ENCODE assay signal across 1 cellular context in genomic region chr3:15107075-15107947, GRCh38.
TF ChIP-seq lines count a peak whose summit lies in the region.

No MANE protein-coding gene starts in this region.

TF ChIP-seq in HepG2, 621 proteins besides CTCF, POLR2A, EP300 and RAD21 (continued from another document and continues in another):
- TF ChIP-seq GTF2F1 (IDR thresholded peaks at IDR 0.05; ENCODE audit: low read length) (no peak), WIZ (CRISPR knock-in tag; IDR thresholded peaks at IDR 0.05) (no peak), REXO4 (CRISPR knock-in tag; IDR thresholded peaks at IDR 0.05; ENCODE audit: borderline replicate concordance) (no peak), TGIF2 (CRISPR knock-in tag; IDR thresholded peaks at IDR 0.05) (no peak), SAP130 (CRISPR knock-in tag; IDR thresholded peaks at IDR 0.05; ENCODE audit: low read depth) (peak; percentile 71), FOXK2 (IDR thresholded peaks at IDR 0.05) (no peak), ZNF614 (CRISPR knock-in tag; IDR thresholded peaks at IDR 0.05; ENCODE audit: borderline replicate concordance) (no peak), ZNF225 (CRISPR knock-in tag; IDR thresholded peaks at IDR 0.05) (no peak), RFX3 (CRISPR knock-in tag; IDR thresholded peaks at IDR 0.05) (no peak), ZNF776 (CRISPR knock-in tag; IDR thresholded peaks at IDR 0.05) (no peak), ATF6 (CRISPR knock-in tag; conservative IDR thresholded peaks at IDR 0.05) (no peak), ZNF24 (IDR thresholded peaks at IDR 0.05) (no peak), NFE2L1 (CRISPR knock-in tag; IDR thresholded peaks at IDR 0.05; ENCODE audit: borderline replicate concordance) (no peak), DMTF1 (CRISPR knock-in tag; IDR thresholded peaks at IDR 0.05) (no peak), HOMEZ (CRISPR knock-in tag; IDR thresholded peaks at IDR 0.05; ENCODE audit: low read depth) (peak; percentile 79; the same call in 1 of the 2 replicates), RFXANK (CRISPR knock-in tag; IDR thresholded peaks at IDR 0.05) (no peak), PAWR (CRISPR knock-in tag; IDR thresholded peaks at IDR 0.05; ENCODE audit: borderline replicate concordance) (no peak), ZNF136 (CRISPR knock-in tag; IDR thresholded peaks at IDR 0.05; ENCODE audit: low read depth) (no peak), KLF16 (CRISPR knock-in tag; IDR thresholded peaks at IDR 0.05) (peak in 1 of 2 experiments; percentile 42; a peak in 1 of 4 replicates), ZNF543 (CRISPR knock-in tag; IDR thresholded peaks at IDR 0.05) (no peak), YY1 (IDR thresholded peaks at IDR 0.05; ENCODE audit: insufficient read depth, insufficient replicate concordance, low read depth, low read length) (no peak), TBL1XR1 (IDR thresholded peaks at IDR 0.05; ENCODE audit: borderline replicate concordance, low read length, partially characterized antibody) (no peak), GMEB1 (CRISPR knock-in tag; IDR thresholded peaks at IDR 0.05; ENCODE audit: borderline replicate concordance) (peak; percentile 17; the same call in 1 of the 2 replicates), HES4 (CRISPR knock-in tag; IDR thresholded peaks at IDR 0.05; ENCODE audit: borderline replicate concordance) (no peak), ZNF615 (CRISPR knock-in tag; IDR thresholded peaks at IDR 0.05; ENCODE audit: borderline replicate concordance) (no peak), SIX4 (CRISPR knock-in tag; IDR thresholded peaks at IDR 0.05) (no peak), MLX (CRISPR knock-in tag; IDR thresholded peaks at IDR 0.05) (peak; percentile 77), JUN (CRISPR knock-in tag; IDR thresholded peaks at IDR 0.05) (no peak), HIVEP1 (CRISPR knock-in tag; IDR thresholded peaks at IDR 0.05) (no peak), TERF1 (CRISPR knock-in tag; IDR thresholded peaks at IDR 0.05) (no peak), FOXP4 (CRISPR knock-in tag; IDR thresholded peaks at IDR 0.05) (peak; percentile 71; the same call in 1 of the 2 replicates), HNF4G (IDR thresholded peaks at IDR 0.05; ENCODE audit: borderline replicate concordance, low read depth, low read length) (peak; percentile 88), HNF4G (CRISPR knock-in tag; IDR thresholded peaks at IDR 0.05; ENCODE audit: borderline replicate concordance, low read depth) (peak; percentile 95; the same call in 1 of the 2 replicates), MIER2 (CRISPR knock-in tag; IDR thresholded peaks at IDR 0.05) (no peak), SMARCC2 (IDR thresholded peaks at IDR 0.05) (no peak), AHR (CRISPR knock-in tag; IDR thresholded peaks at IDR 0.05) (no peak), ETV5 (CRISPR knock-in tag; IDR thresholded peaks at IDR 0.05; ENCODE audit: borderline replicate concordance) (peak; percentile 95), BRF2 (CRISPR knock-in tag; IDR thresholded peaks at IDR 0.05) (no peak), KDM3A (CRISPR knock-in tag; IDR thresholded peaks at IDR 0.05; ENCODE audit: low read depth) (no peak), ZNF781 (CRISPR knock-in tag; IDR thresholded peaks at IDR 0.05; ENCODE audit: borderline replicate concordance, not compliant biosample characterization) (no peak), ZSCAN25 (CRISPR knock-in tag; IDR thresholded peaks at IDR 0.05) (peak; percentile 51; the same call in 1 of the 2 replicates), MYNN (CRISPR knock-in tag; IDR thresholded peaks at IDR 0.05; ENCODE audit: low read depth) (no peak), GPBP1L1 (CRISPR knock-in tag; IDR thresholded peaks at IDR 0.05) (no peak), TRIM24 (CRISPR knock-in tag; IDR thresholded peaks at IDR 0.05) (peak; percentile 77; the same call in 1 of the 2 replicates), ZBTB20 (CRISPR knock-in tag; IDR thresholded peaks at IDR 0.05; ENCODE audit: borderline replicate concordance, low read depth) (peak; percentile 71; the same call in 1 of the 2 replicates), FOXJ3 (CRISPR knock-in tag; IDR thresholded peaks at IDR 0.05; ENCODE audit: borderline replicate concordance) (no peak), ZKSCAN1 (IDR thresholded peaks at IDR 0.05; ENCODE audit: low read length) (no peak), ZBTB38 (CRISPR knock-in tag; IDR thresholded peaks at IDR 0.05) (no peak; the same call in 1 of the 2 replicates), ZNF644 (CRISPR knock-in tag; IDR thresholded peaks at IDR 0.05; ENCODE audit: low read depth) (no peak), ZNF709 (CRISPR knock-in tag; IDR thresholded peaks at IDR 0.05) (no peak)
